37 cellular contexts compared by ENCODE assay signal in the genomic region with DNA sequence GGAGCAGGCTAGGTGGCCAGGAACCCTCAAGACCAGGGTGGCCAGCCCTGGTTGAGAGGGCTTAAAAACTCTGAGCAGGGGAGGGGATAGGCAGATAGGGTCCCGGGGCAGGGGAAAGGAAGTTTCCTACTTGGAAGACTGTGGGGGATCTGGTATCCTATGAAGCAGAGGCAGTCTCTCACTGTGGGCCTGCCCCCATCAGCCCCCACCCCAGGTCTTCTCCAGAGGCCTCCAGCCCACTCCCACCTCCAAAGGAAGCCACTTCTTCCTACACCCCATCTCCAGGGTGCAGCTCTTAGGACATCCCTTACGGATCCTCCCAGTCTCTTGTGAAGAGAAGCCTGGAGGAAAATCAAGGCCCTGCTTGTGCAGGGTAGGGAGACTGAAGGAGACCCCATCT. TPM values are rescaled to one million over a fixed set of nuclear protein-coding genes. Genes with fewer than 3 reads are reported as not detected.
"Had no signal": no experiment of that assay in that cellular context is flagged by ENCODE, and none has a peak within 500 bp of the region (broad histone marks: within the 10 kb centered on the region; RNA-seq: fewer than 3 reads in every experiment).

No MANE protein-coding gene starts in this region.

- DNase-seq: naive B cell; nephron progenitor cell; nucleus accumbens; ovary; posterior cingulate gyrus; retina; spleen; stimulated activated CD4-positive, alpha-beta T cell treated with anti-CD3 and anti-CD28 coated beads, Interleukin-12 subunit alpha, Interleukin-12 subunit beta, amount 100 ng/mL, for 4 hours; stimulated activated CD4-positive, alpha-beta T cell treated with anti-CD3 and anti-CD28 coated beads, Interleukin-1b, Interleukin-23, amount 100 ng/mL, for 48 hours; stimulated activated CD4-positive, alpha-beta T cell treated with anti-CD3 and anti-CD28 coated beads, Interleukin-4, amount 100 ng/mL, for 1 hour; stimulated activated CD4-positive, alpha-beta T cell treated with anti-CD3 and anti-CD28 coated beads, Interleukin-4, amount 100 ng/mL, for 4 hours; stimulated activated CD8-positive, alpha-beta memory T cell treated with anti-CD3 and anti-CD28 coated beads, Interleukin-4, amount 100 ng/mL, for 48 hours; stimulated activated naive CD4-positive, alpha-beta T cell; stimulated activated naive CD8-positive, alpha-beta T cell treated with anti-CD3 and anti-CD28 coated beads, Interleukin-15, amount 100 ng/mL, for 72 hours; stimulated activated naive CD8-positive, alpha-beta T cell treated with anti-CD3 and anti-CD28 coated beads, Interleukin-15, Interleukin-2, amounts not matched to agents 100 U/mL and 50 U/mL, for 24 hours; substantia nigra; testis; tibial artery; transverse colon; uterus had no signal

- H3K4me1 ChIP-seq: parathyroid adenoma, prostate gland, right atrium auricular region, right lobe of liver, spleen, suprapubic skin, testis, tibial artery, transverse colon, upper lobe of right lung, uterus had no signal

- H2AFZ ChIP-seq: parathyroid adenoma had no signal

- H3K4me1 Mint-ChIP-seq: naive B cell; nephron progenitor cell; stimulated activated memory B cell treated with anti-CD40 and anti-IgM and Interleukin-4, amounts not matched to agents 10 μg/mL and 1 μg/mL and 100 μg/mL, for 72 hours; stimulated activated naive CD8-positive, alpha-beta T cell treated with anti-CD3 and anti-CD28 coated beads, Interleukin-15, amount 100 ng/mL, for 72 hours had no signal

- H3K9me3 ChIP-seq: neutrophil, ovary, prostate gland, right atrium auricular region, right lobe of liver, spleen, suprapubic skin, testis, tibial artery, transverse colon, upper lobe of right lung, uterus had no signal

- H3K4me2 ChIP-seq: smooth muscle cell had no signal

- H3K4me3 Mint-ChIP-seq: naive B cell; naive thymus-derived CD8-positive, alpha-beta T cell; natural killer cell treated with Interleukin-12 subunit alpha and Interleukin-12 subunit beta and Interleukin-15 and Interleukin-18, amount 100 ng/mL, for 72 hours; nephron progenitor cell; neural crest cell; stimulated activated memory B cell treated with anti-CD40 and anti-IgM and Interleukin-4, amounts not matched to agents 10 μg/mL and 1 μg/mL and 100 μg/mL, for 72 hours; stimulated activated naive CD8-positive, alpha-beta T cell treated with anti-CD3 and anti-CD28 coated beads, Interleukin-15, amount 100 ng/mL, for 72 hours; type B pancreatic cell had no signal

- H3K27me3 ChIP-seq: ovary, right atrium auricular region, right lobe of liver, testis, uterus had no signal

- H3K4me3 ChIP-seq: ovary, prostate gland, right atrium auricular region, right lobe of liver, skin epidermis, smooth muscle cell, spleen, suprapubic skin, testis, tibial artery, transverse colon, upper lobe of right lung, uterus had no signal

- H3K79me2 ChIP-seq: parathyroid adenoma had no signal

- H3K27ac ChIP-seq: neutrophil, ovary, parathyroid adenoma, prostate gland, right atrium auricular region, right lobe of liver, skin epidermis, spleen, suprapubic skin, testis, tibial artery, transverse colon, upper lobe of right lung, uterus had no signal

- H3K36me3 ChIP-seq: neutrophil, ovary, prostate gland, right atrium auricular region, right lobe of liver, spleen, suprapubic skin, tibial artery, transverse colon, upper lobe of right lung, uterus had no signal

- H3K36me3 Mint-ChIP-seq: naive B cell; naive thymus-derived CD8-positive, alpha-beta T cell; natural killer cell treated with Interleukin-12 subunit alpha and Interleukin-12 subunit beta and Interleukin-15 and Interleukin-18, amount 100 ng/mL, for 72 hours; stimulated activated memory B cell treated with anti-CD40 and anti-IgM and Interleukin-4, amounts not matched to agents 10 μg/mL and 1 μg/mL and 100 μg/mL, for 72 hours; type B pancreatic cell had no signal

- H3K27ac Mint-ChIP-seq: naive B cell; naive thymus-derived CD8-positive, alpha-beta T cell; natural killer cell treated with Interleukin-12 subunit alpha and Interleukin-12 subunit beta and Interleukin-15 and Interleukin-18, amount 100 ng/mL, for 72 hours; nephron progenitor cell; stimulated activated memory B cell treated with anti-CD40 and anti-IgM and Interleukin-4, amounts not matched to agents 10 μg/mL and 1 μg/mL and 100 μg/mL, for 72 hours; type B pancreatic cell had no signal

- H3K9me3 Mint-ChIP-seq: naive B cell; naive thymus-derived CD8-positive, alpha-beta T cell; natural killer cell treated with Interleukin-12 subunit alpha and Interleukin-12 subunit beta and Interleukin-15 and Interleukin-18, amount 100 ng/mL, for 72 hours; nephron progenitor cell; neural crest cell; stimulated activated memory B cell treated with anti-CD40 and anti-IgM and Interleukin-4, amounts not matched to agents 10 μg/mL and 1 μg/mL and 100 μg/mL, for 72 hours; stimulated activated naive CD8-positive, alpha-beta T cell treated with anti-CD3 and anti-CD28 coated beads, Interleukin-15, amount 100 ng/mL, for 72 hours; type B pancreatic cell had no signal

RNA-seq across cellular contexts. Expression of gene SCN4B, which starts 16.3 kb away (rescaled TPM):
- total RNA-seq: naive thymus-derived CD8-positive, alpha-beta T cell; natural killer cell treated with Interleukin-12 subunit alpha and Interleukin-12 subunit beta and Interleukin-15 and Interleukin-18, amount 100 ng/mL, for 72 hours; smooth muscle cell had no signal
- polyA plus RNA-seq: naive thymus-derived CD8-positive, alpha-beta T cell; smooth muscle cell had no signal

RNA-seq across cellular contexts. Expression of gene SCN2B, which starts 40.1 kb away (rescaled TPM):
- total RNA-seq: naive thymus-derived CD8-positive, alpha-beta T cell; natural killer cell treated with Interleukin-12 subunit alpha and Interleukin-12 subunit beta and Interleukin-15 and Interleukin-18, amount 100 ng/mL, for 72 hours; pulmonary artery endothelial cell; right lobe of liver had no signal
- polyA plus RNA-seq: naive thymus-derived CD8-positive, alpha-beta T cell had no signal

RNA-seq across cellular contexts. Expression of gene SMIM35, which starts 49.6 kb away (rescaled TPM):
- total RNA-seq: natural killer cell treated with Interleukin-12 subunit alpha and Interleukin-12 subunit beta and Interleukin-15 and Interleukin-18, amount 100 ng/mL, for 72 hours; neural crest cell; ovary; pulmonary artery endothelial cell; right atrium auricular region; right lobe of liver; smooth muscle cell; suprapubic skin; transverse colon; upper lobe of right lung; urinary bladder; uterus had no signal
- polyA plus RNA-seq: smooth muscle cell had no signal

RNA-seq across cellular contexts. Expression of gene TMPRSS4, which starts 59.5 kb away (rescaled TPM):
- total RNA-seq: naive thymus-derived CD8-positive, alpha-beta T cell; neural crest cell; omental fat pad; pulmonary artery endothelial cell; right atrium auricular region had no signal
- polyA plus RNA-seq: naive thymus-derived CD8-positive, alpha-beta T cell; ovary; smooth muscle cell had no signal
